In the genomic region with DNA sequence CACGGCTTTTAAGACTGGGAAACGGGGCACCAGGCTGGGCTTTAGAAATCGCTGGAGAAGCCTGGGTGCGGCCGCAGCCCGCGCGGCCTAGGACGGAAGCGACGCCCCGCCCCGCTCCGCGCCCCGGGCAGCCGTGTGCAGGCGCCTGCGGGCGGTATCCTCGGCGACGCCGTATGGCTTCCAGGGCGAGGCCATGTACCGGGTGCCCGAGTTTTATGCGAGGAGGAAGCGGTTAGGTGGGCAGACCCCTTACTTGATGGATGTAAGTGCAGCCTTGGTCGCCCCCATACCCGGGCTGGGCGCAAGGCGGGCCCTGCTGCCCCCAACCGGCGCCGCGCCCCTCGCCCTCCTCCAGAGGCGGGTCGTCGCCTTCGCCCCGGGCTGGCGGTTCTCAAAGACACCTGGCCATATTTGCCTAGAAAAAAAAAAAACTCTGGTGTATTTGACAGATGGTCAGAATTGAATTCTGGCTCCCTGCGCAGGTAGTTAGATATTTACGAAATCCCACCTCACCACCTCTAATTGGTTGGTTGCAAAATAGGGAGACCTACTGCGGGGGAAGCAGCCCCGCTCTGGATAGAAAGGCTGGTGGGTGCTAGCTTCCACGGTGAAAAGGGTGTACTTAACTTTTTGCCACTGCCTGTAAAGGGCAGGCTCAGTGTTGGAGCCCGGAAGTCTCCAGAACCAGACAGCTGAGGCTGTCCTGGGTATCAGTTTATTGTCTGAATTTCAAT, we compare ENCODE assay signal across 9 cellular contexts. TPM values are rescaled to one million over a fixed set of nuclear protein-coding genes. Genes with fewer than 3 reads are reported as not detected.
DNase-seq lines count a peak whose midpoint lies in the region; ATAC-seq, FAIRE-seq and TF ChIP-seq lines count a peak whose summit lies in the region.
"Had no signal": no experiment of that assay in that cellular context is flagged by ENCODE, and none has a peak within 500 bp of the region (broad histone marks: within the 10 kb centered on the region; RNA-seq: fewer than 3 reads in every experiment).

A gene with protein sequence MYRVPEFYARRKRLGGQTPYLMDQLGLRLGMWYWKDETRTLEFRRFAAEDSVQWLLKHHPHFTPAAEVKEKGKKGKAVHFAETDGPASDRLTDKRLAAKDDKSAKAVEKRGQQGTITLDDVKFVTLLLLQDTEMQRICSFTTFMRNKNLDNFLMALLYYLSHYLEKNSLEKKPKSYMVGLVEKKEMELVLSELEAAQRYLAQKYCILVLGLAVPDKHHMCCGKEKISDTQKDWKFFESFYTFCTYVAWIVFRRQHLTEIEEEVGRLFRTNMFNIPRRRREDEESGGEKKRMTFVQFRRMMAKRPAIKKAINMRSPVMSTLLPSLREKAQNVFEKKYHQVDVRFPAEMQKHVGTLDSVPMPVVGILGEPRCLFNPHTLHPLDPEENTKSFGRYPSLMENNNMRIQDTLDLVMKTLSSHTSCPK (plus strand): TSS at position 157 of the 734 bp plus-strand sequence. CDS start 37 bp downstream, at position 194.

- ATAC-seq in HG02571 (IDR thresholded peaks at IDR 0.05; ENCODE audit: unreplicated experiment) (peak; percentile 68), HG02981 (IDR thresholded peaks at IDR 0.05; ENCODE audit: unreplicated experiment) (no peak)

- TF ChIP-seq CTCF in BJ (IDR thresholded peaks at IDR 0.05; ENCODE audit: insufficient read depth, low read depth, low read length) (no peak), bronchial epithelial cell (IDR thresholded peaks at IDR 0.05; ENCODE audit: insufficient read depth, low read length, severe bottlenecking) (no peak), lower leg skin (IDR thresholded peaks at IDR 0.05) (no peak)

- H3K4me3 ChIP-seq in BJ (ENCODE audit: low read depth, low read length) (peak within 1 kb of the TSS; percentile 11; the same call in 1 of the 2 replicates), bronchial epithelial cell (ENCODE audit: low read depth, low read length) (peak within 1 kb of the TSS; percentile 9), lower leg skin (ENCODE audit: low read depth, poor library complexity, severe bottlenecking) (peak within 1 kb of the TSS; percentile 18)

- WGBS in lower leg skin, 2 donors, result 3 to 7% methylated on average over 46 to 47 of the region's 50 CpGs

- CTCF ChIA-PET in BJ (lab: Yijun Ruan, JAX), result interaction anchor here (0.6 to 1.6 kb wide), 4 partner anchors 10 to 87 kb away, joined by 3 to 8 read pairs (median 4); partner anchors contain the start of gene HSPA2

- POLR2A ChIA-PET in BJ (lab: Charles Lee), result no interaction called here

- H3K36me3 ChIP-seq in BJ (ENCODE audit: control insufficient read depth, insufficient read depth, low read length), result no peaks in the 10 kb centered on the region
- no peaks in the 10 kb centered on the region for H3K36me3 ChIP-seq in bronchial epithelial cell (ENCODE audit: control insufficient read depth, insufficient read depth, low read length)

- no peaks in the 10 kb centered on the region for H3K27me3 ChIP-seq in BJ (ENCODE audit: control insufficient read depth, insufficient read depth, low read length)
- H3K27me3 ChIP-seq in bronchial epithelial cell (ENCODE audit: control insufficient read depth, insufficient read depth, low read length), result peaks cover 7% of the 10 kb centered on the region

- DNase-seq in BJ (ENCODE audit: low read depth), result no peak
- DNase-seq in RPMI7951 (ENCODE audit: low read depth), result peak; percentile 31
- DNase-seq in bronchial epithelial cell (ENCODE audit: low read depth), result no peak
- DNase-seq in lower leg skin (ENCODE audit: low spot score in 2 of 2), result peak in 1 of 2 donors; percentile 90
- peak; percentile 63 for DNase-seq in stimulated activated CD8-positive, alpha-beta memory T cell treated with anti-CD3 and anti-CD28 coated beads, Interleukin-4, amount 100 ng/mL, for 48 hours
- no peak for DNase-seq in superior temporal gyrus (ENCODE audit: extremely low spot score)

- TF ChIP-seq POLR2A in lower leg skin (IDR thresholded peaks at IDR 0.05), result no peak

- no peak for FAIRE-seq in bronchial epithelial cell (lab: Jason Lieb, UNC)
- FAIRE-seq: colon had no signal

- intact Hi-C loops in lower leg skin (cut with DNase I; ENCODE audit: low total_unique reads), result no loop called here

RNA-seq across cellular contexts. Expression of the gene that starts here (rescaled TPM):
- 0.65 and 0.67 TPM in 2 replicates for polyA plus RNA-seq in BJ (2011; rRNA removed)
- polyA minus RNA-seq in BJ (2011; rRNA and poly(A)+ RNA removed), result 0.46 TPM in 1 of 2 replicates, not detected in the other
- total RNA-seq in RPMI7951 (2014; rRNA removed; shearing (Covaris generic)), result 0.48 and 0.78 TPM in 2 replicates
- total RNA-seq in bronchial epithelial cell, result 0.51 and 1.1 TPM in 2 replicates
- total RNA-seq in lower leg skin, result 1 to 10 TPM in 2 of 4 donors, under 1 TPM in 2; 0.84 to 2.0 (median 1.3) TPM

Comparison
In these comparisons a context has a peak if more than half of its experiments do, and no peak if none do; other contexts are left out.
1. Peak in DNase-seq in RPMI7951; RNA of the gene not detected or under 1 TPM.